ENCODE assay signal across 8 cellular contexts in the genomic region with DNA sequence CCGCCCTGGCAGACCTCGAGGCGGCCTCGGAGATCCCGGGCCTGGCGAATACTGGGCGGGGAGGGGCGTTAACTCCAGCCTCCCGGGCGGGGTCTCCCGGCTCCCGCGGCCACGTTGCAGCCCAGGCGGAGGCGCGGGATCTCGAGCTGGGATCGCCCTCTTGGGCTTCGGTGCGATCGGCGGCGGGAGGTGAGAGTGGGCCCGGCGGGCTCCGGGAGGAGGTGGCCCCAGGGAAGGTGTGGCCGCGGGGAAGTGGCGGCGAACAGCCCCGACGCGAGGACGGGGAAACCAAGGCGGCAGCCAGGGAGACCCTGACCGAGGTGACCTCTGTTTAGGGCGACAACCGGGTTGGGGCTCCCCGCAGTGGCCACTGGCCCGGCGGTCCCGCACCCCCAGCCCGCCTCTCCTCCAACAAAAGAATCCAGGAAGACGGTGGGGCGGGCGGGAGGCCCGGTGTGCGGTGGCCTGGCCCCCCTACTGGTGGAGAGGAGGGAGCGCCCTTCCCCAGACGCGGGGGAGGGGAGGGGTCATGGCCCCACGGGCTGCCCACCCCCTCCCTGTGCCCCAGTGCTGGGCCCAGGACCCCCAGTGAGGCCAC. TPM values are rescaled to one million over a fixed set of nuclear protein-coding genes. Genes with fewer than 3 reads are reported as not detected.
DNase-seq lines count a peak whose midpoint lies in the region; ATAC-seq and TF ChIP-seq lines count a peak whose summit lies in the region.

A gene with protein sequence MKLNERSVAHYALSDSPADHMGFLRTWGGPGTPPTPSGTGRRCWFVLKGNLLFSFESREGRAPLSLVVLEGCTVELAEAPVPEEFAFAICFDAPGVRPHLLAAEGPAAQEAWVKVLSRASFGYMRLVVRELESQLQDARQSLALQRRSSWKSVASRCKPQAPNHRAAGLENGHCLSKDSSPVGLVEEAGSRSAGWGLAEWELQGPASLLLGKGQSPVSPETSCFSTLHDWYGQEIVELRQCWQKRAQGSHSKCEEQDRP (plus strand): TSS at position 96 of the 598 bp plus-strand sequence. CDS start 3,046 bp downstream, outside the sequence.

- H3K27me3 ChIP-seq in psoas muscle (ENCODE audit: insufficient read depth in 3 of 3, low read length in 2 of 3) (no peaks in the 10 kb centered on the region), WERI-Rb-1 (ENCODE audit: insufficient read depth, low read depth, severe bottlenecking) (no peaks in the 10 kb centered on the region)

- peak within 1 kb of the TSS; percentile 82 for H3K4me3 ChIP-seq in psoas muscle
- no peak within 1 kb of the TSS for H3K4me3 ChIP-seq in WERI-Rb-1 (ENCODE audit: low read depth, low read length)

- DNase-seq in activated gamma-delta T cell treated with Interleukin-2 at 50 U/mL for 16 hours (peak; percentile 51), activated gamma-delta T cell (lab: John Stamatoyannopoulos, UW) (no peak), glomerular endothelial cell (ENCODE audit: extremely low read depth, low read depth, low spot score) (no peak), psoas muscle (peak; percentile 55 to 75), WERI-Rb-1 (no peak), NCI-H510A treated with DMSO at 0.1 percent for 48 hours (lab: John Stamatoyannopoulos, UW) (no peak)
- DNase-seq in activated effector memory CD4-positive, alpha-beta T cell treated with Interleukin-2 at 50 U/mL for 16 hours = peak; percentile 47

- H3K4me1 ChIP-seq in psoas muscle = peaks cover 30% of the 10 kb centered on the region

- H3K9me3 ChIP-seq in psoas muscle = no peaks in the 10 kb centered on the region
- H3K9me3 ChIP-seq in WERI-Rb-1 (ENCODE audit: severe bottlenecking) = no peaks in the 10 kb centered on the region

- 1 to 4% (median 1%) methylated on average over 34 to 53 of the region's 53 CpGs for WGBS in psoas muscle, 3 donors

- intact Hi-C loops in psoas muscle (cut with DNase I) = loop anchor here in 1 of 2 donors (10.0 kb wide), 1 partner anchor 259 kb away; no protein-coding TSS in a partner anchor

- H3K27ac ChIP-seq in psoas muscle (peak within 1 kb of the TSS; percentile 79), WERI-Rb-1 (no peak within 1 kb of the TSS)

- TF ChIP-seq CTCF in psoas muscle (IDR thresholded peaks at IDR 0.05) = peak; percentile 28
- TF ChIP-seq CTCF in WERI-Rb-1 (IDR thresholded peaks at IDR 0.05; ENCODE audit: low read depth, low read length) = no peak

- H3K36me3 ChIP-seq in psoas muscle (ENCODE audit: insufficient read depth in 1 of 2, low read depth in 1 of 2) (peaks cover 0 to 4% of the 10 kb centered on the region in 2 donors), WERI-Rb-1 (no peaks in the 10 kb centered on the region)

- ATAC-seq in psoas muscle = no peak
- ATAC-seq in GM19328 (IDR thresholded peaks at IDR 0.05; ENCODE audit: unreplicated experiment) = no peak

RNA-seq across cellular contexts. Expression of the gene that starts here (rescaled TPM):
- 17.3 and 18.9 TPM in 2 replicates for total RNA-seq in glomerular endothelial cell
- total RNA-seq in psoas muscle = 1 to 10 TPM; 1.4 to 2.4 (median 2.1) TPM
- 1 to 10 TPM; 2.0 to 2.3 (median 2.2) TPM for polyA plus RNA-seq in psoas muscle

Comparison
In these comparisons a context has a peak if more than half of its experiments do, and no peak if none do; other contexts are left out.
1. DNase-seq: peak in activated gamma-delta T cell treated with Interleukin-2 at 50 U/mL for 16 hours (single experiment), activated effector memory CD4-positive, alpha-beta T cell treated with Interleukin-2 at 50 U/mL for 16 hours (single experiment) and psoas muscle (2 of 2); none in activated gamma-delta T cell (single experiment), glomerular endothelial cell (single experiment), WERI-Rb-1 (single experiment) and NCI-H510A treated with DMSO at 0.1 percent for 48 hours (single experiment).